In genomic region chr19:729564-730381, GRCh38 we compare ENCODE assay signal across 2 cellular contexts.
TF ChIP-seq lines count a peak whose summit lies in the region.

No MANE protein-coding gene starts in this region.

TF ChIP-seq in liver, 16 proteins besides CTCF, POLR2A, EP300 and RAD21:
- no peak for TF ChIP-seq RXRA (IDR thresholded peaks at IDR 0.05)
- no peak for TF ChIP-seq ATF3 (IDR thresholded peaks at IDR 0.05)
- TF ChIP-seq SP1 (IDR thresholded peaks at IDR 0.05) = no peak
- no peak for TF ChIP-seq ZBTB33 (IDR thresholded peaks at IDR 0.05)
- TF ChIP-seq NR2F2 (IDR thresholded peaks at IDR 0.05) = no peak
- no peak for TF ChIP-seq EGR1 (IDR thresholded peaks at IDR 0.05; ENCODE audit: low read depth in 2 of 2)
- no peak for TF ChIP-seq TAF1 (conservative IDR thresholded peaks at IDR 0.05)
- TF ChIP-seq JUND (IDR thresholded peaks at IDR 0.05) = no peak
- no peak for TF ChIP-seq FOXA2 (IDR thresholded peaks at IDR 0.05)
- no peak for TF ChIP-seq HNF4A (conservative IDR thresholded peaks at IDR 0.05)
- no peak for TF ChIP-seq MAX (IDR thresholded peaks at IDR 0.05)
- TF ChIP-seq REST (IDR thresholded peaks at IDR 0.05) = no peak
- no peak for TF ChIP-seq YY1 (IDR thresholded peaks at IDR 0.05)

TF ChIP-seq in HepG2, 621 proteins besides CTCF, POLR2A, EP300 and RAD21:
- TF ChIP-seq ZNF558 (CRISPR knock-in tag; IDR thresholded peaks at IDR 0.05; ENCODE audit: borderline replicate concordance) (no peak), CERS6 (CRISPR knock-in tag; IDR thresholded peaks at IDR 0.05) (no peak), ZNF761 (CRISPR knock-in tag; conservative IDR thresholded peaks at IDR 0.05) (no peak), TBX2 (CRISPR knock-in tag; IDR thresholded peaks at IDR 0.05; ENCODE audit: borderline replicate concordance) (no peak), ZNF124 (CRISPR knock-in tag; IDR thresholded peaks at IDR 0.05) (no peak), ZSCAN12 (CRISPR knock-in tag; IDR thresholded peaks at IDR 0.05) (no peak), GMEB2 (CRISPR knock-in tag; IDR thresholded peaks at IDR 0.05; ENCODE audit: low read depth) (no peak), ZNF564 (CRISPR knock-in tag; IDR thresholded peaks at IDR 0.05) (no peak), ZSCAN21 (CRISPR knock-in tag; IDR thresholded peaks at IDR 0.05; ENCODE audit: borderline replicate concordance) (no peak), ZNF274 (CRISPR knock-in tag; IDR thresholded peaks at IDR 0.05) (no peak), ZSCAN22 (CRISPR knock-in tag; IDR thresholded peaks at IDR 0.05) (no peak), TFE3 (CRISPR knock-in tag; IDR thresholded peaks at IDR 0.05) (no peak), ZNF407 (CRISPR knock-in tag; IDR thresholded peaks at IDR 0.05; ENCODE audit: not compliant biosample characterization) (no peak), GRHL1 (CRISPR knock-in tag; conservative IDR thresholded peaks at IDR 0.05) (no peak), TCF12 (IDR thresholded peaks at IDR 0.05) (no peak), TCF12 (CRISPR knock-in tag; IDR thresholded peaks at IDR 0.05) (no peak), ZNF883 (CRISPR knock-in tag; IDR thresholded peaks at IDR 0.05; ENCODE audit: not compliant biosample characterization) (no peak)
